In genomic region chr11:73875380-73875779, GRCh38 we compare ENCODE assay signal across 8 cellular contexts. TPM values are rescaled to one million over a fixed set of nuclear protein-coding genes. Genes with fewer than 3 reads are reported as not detected.
A peak's percentile ranks its signal among the peaks of the same experiment; 100 is the strongest.
DNase-seq lines count a peak whose midpoint lies in the region; ATAC-seq and TF ChIP-seq lines count a peak whose summit lies in the region.

No MANE protein-coding gene starts in this region.

- peaks cover 18% of the 10 kb centered on the region for H3K36me3 ChIP-seq in ES-I3 (ENCODE audit: insufficient read depth, low read length)
- peaks cover 32% of the 10 kb centered on the region for H3K36me3 ChIP-seq in OCI-LY3 (replicated peaks; ENCODE audit: low read depth, low read length)
- H3K36me3 ChIP-seq in endocrine pancreas (ENCODE audit: control insufficient read depth, insufficient read depth, low read length) = no peaks in the 10 kb centered on the region
- peaks cover 29% of the 10 kb centered on the region for H3K36me3 ChIP-seq in osteoblast (ENCODE audit: insufficient read depth, low read length)

- ATAC-seq in GM19467 (IDR thresholded peaks at IDR 0.05; ENCODE audit: unreplicated experiment) (no peak), GM19324 (IDR thresholded peaks at IDR 0.05; ENCODE audit: low FRiP score, unreplicated experiment) (no peak), HG03571 (IDR thresholded peaks at IDR 0.05; ENCODE audit: unreplicated experiment) (no peak)

- H3K27me3 ChIP-seq in OCI-LY3 (ENCODE audit: low read depth, low read length) (no peaks in the 10 kb centered on the region), endocrine pancreas (ENCODE audit: control insufficient read depth, insufficient read depth, low read length) (no peaks in the 10 kb centered on the region), osteoblast (ENCODE audit: insufficient read depth, low read length) (no peaks in the 10 kb centered on the region)

- H3K9ac ChIP-seq in ES-I3 (ENCODE audit: low read depth, low read length) (peak overlapping the region; percentile 74), OCI-LY3 (ENCODE audit: low read length) (peak overlapping the region; percentile 94), endocrine pancreas (ENCODE audit: control insufficient read depth, insufficient read depth, low read length) (no peak overlapping the region)

- H3K4me1 ChIP-seq in ES-I3 (ENCODE audit: insufficient read depth, low read length) (peaks cover 8% of the 10 kb centered on the region), OCI-LY3 (ENCODE audit: low read length) (peaks cover 10% of the 10 kb centered on the region), endocrine pancreas (ENCODE audit: control insufficient read depth, insufficient read depth, low read length) (peaks cover 17% of the 10 kb centered on the region), osteoblast (ENCODE audit: insufficient read depth, low read length) (peaks cover 18% of the 10 kb centered on the region)

- TF ChIP-seq CTCF in OCI-LY3 (IDR thresholded peaks at IDR 0.05; ENCODE audit: low read depth, low read length) (no peak), osteoblast (IDR thresholded peaks at IDR 0.05; ENCODE audit: extremely low read depth, low read depth, low read length) (no peak)

- no peaks in the 10 kb centered on the region for H3K9me3 ChIP-seq in ES-I3 (ENCODE audit: control insufficient read depth, insufficient read depth, low read length)
- H3K9me3 ChIP-seq in OCI-LY3 (ENCODE audit: insufficient read depth, low read length) = no peaks in the 10 kb centered on the region
- H3K9me3 ChIP-seq in endocrine pancreas (ENCODE audit: control insufficient read depth, low read length) = no peaks in the 10 kb centered on the region
- H3K9me3 ChIP-seq in osteoblast (ENCODE audit: low read depth, low read length) = no peaks in the 10 kb centered on the region

- no peak overlapping the region for H3K27ac ChIP-seq in OCI-LY3 (ENCODE audit: low read length)
- no peak overlapping the region for H3K27ac ChIP-seq in osteoblast (ENCODE audit: low read depth, low read length)

- H3K4me3 ChIP-seq in OCI-LY3 (ENCODE audit: low read length) (peak overlapping the region; percentile 92), endocrine pancreas (ENCODE audit: control insufficient read depth, insufficient read depth, low read length) (peak overlapping the region; percentile 94), osteoblast (ENCODE audit: insufficient read depth, low read length) (peak overlapping the region; percentile 94)

- H2AFZ ChIP-seq in OCI-LY3 (ENCODE audit: low read depth, low read length) (no peak overlapping the region), osteoblast (ENCODE audit: low read length) (no peak overlapping the region)

- DNase-seq in osteoblast (ENCODE audit: insufficient read length, low spot score, missing footprints) (no peak), NCI-H146 (lab: John Stamatoyannopoulos, UW) (no peak)

- H3K4me2 ChIP-seq in OCI-LY3 (ENCODE audit: low read length) (peak overlapping the region; percentile 98), osteoblast (ENCODE audit: insufficient read depth, low read length) (peak overlapping the region; percentile 98)

- no peaks in the 10 kb centered on the region for H4K20me1 ChIP-seq in OCI-LY3 (ENCODE audit: insufficient read depth, low read length)
- H4K20me1 ChIP-seq in osteoblast (ENCODE audit: insufficient read depth, low read length) = peaks cover 6% of the 10 kb centered on the region

- H3K79me2 ChIP-seq in OCI-LY3 (ENCODE audit: low read length) = peaks cover 48% of the 10 kb centered on the region
- H3K79me2 ChIP-seq in osteoblast (ENCODE audit: insufficient read depth, low read length) = peaks cover 55% of the 10 kb centered on the region

RNA-seq across cellular contexts. Expression of gene COA4, which starts 1.3 kb away (rescaled TPM):
- 42.7 and 45.2 TPM in 2 replicates for total RNA-seq in osteoblast

RNA-seq across cellular contexts. Expression of gene PAAF1, which starts 1.4 kb away (rescaled TPM):
- total RNA-seq in osteoblast = 5.4 and 9.1 TPM in 2 replicates
